In genomic region chr11:61511383-61511782, GRCh38 we compare ENCODE assay signal across 29 cellular contexts. TPM values are rescaled to one million over a fixed set of nuclear protein-coding genes. Genes with fewer than 3 reads are reported as not detected.
DNase-seq lines count a peak whose midpoint lies in the region; ATAC-seq and TF ChIP-seq lines count a peak whose summit lies in the region.
"Had no signal": no experiment of that assay in that cellular context is flagged by ENCODE, and none has a peak within 500 bp of the region (broad histone marks: within the 10 kb centered on the region; RNA-seq: fewer than 3 reads in every experiment).

No MANE protein-coding gene starts in this region.

- H3K4me1 Mint-ChIP-seq in brain (peaks cover 55% of the 10 kb centered on the region), nephron progenitor cell (peaks cover 69% of the 10 kb centered on the region)

- H3K9me3 Mint-ChIP-seq in brain: peaks cover 0 to 4% (median 0%) of the 10 kb centered on the region in 5 experiments
- H3K9me3 Mint-ChIP-seq in nephron progenitor cell: no peaks in the 10 kb centered on the region
- H3K9me3 Mint-ChIP-seq: activated CD8-positive, alpha-beta T cell treated with anti-CD3 and anti-CD28 coated beads for 36 hours; naive thymus-derived CD4-positive, alpha-beta T cell; stimulated activated naive B cell treated with anti-CD40 and anti-IgM and Interleukin-4, amounts not matched to agents 10 μg/mL and 1 μg/mL and 100 μg/mL, for 72 hours had no signal

- H3K4me3 ChIP-seq in heart left ventricle (no peak overlapping the region), transverse colon (no peak overlapping the region), tibial nerve (no peak overlapping the region), lower leg skin (ENCODE audit: low read depth, poor library complexity, severe bottlenecking) (no peak overlapping the region), Karpas-422 (ENCODE audit: low read length) (no peak overlapping the region)
- H3K4me3 ChIP-seq: A549, colonic mucosa, suprapubic skin had no signal

- H3K36me3 Mint-ChIP-seq in brain (no peaks in the 10 kb centered on the region), nephron progenitor cell (ENCODE audit: low read depth) (no peaks in the 10 kb centered on the region)

- ATAC-seq in heart left ventricle (no peak), left ventricle myocardium superior (no peak)
- ATAC-seq: A549; activated CD8-positive, alpha-beta T cell treated with anti-CD3 and anti-CD28 coated beads for 36 hours; naive thymus-derived CD4-positive, alpha-beta T cell; stimulated activated naive B cell treated with anti-CD40 and anti-IgM and Interleukin-4, amounts not matched to agents 10 μg/mL and 1 μg/mL and 100 μg/mL, for 72 hours; T-helper 17 cell had no signal

- TF ChIP-seq POLR2A in heart left ventricle (IDR thresholded peaks at IDR 0.05) (no peak), transverse colon (IDR thresholded peaks at IDR 0.05) (no peak), tibial nerve (IDR thresholded peaks at IDR 0.05) (no peak), lower leg skin (IDR thresholded peaks at IDR 0.05) (no peak)

- H3K27ac Mint-ChIP-seq in brain (peak overlapping the region; percentile 43 to 87 (median 70)), nephron progenitor cell (peak overlapping the region; percentile 49)
- H3K27ac Mint-ChIP-seq: activated CD8-positive, alpha-beta T cell treated with anti-CD3 and anti-CD28 coated beads for 36 hours; naive thymus-derived CD4-positive, alpha-beta T cell; stimulated activated naive B cell treated with anti-CD40 and anti-IgM and Interleukin-4, amounts not matched to agents 10 μg/mL and 1 μg/mL and 100 μg/mL, for 72 hours; T-helper 17 cell had no signal

- peaks cover 0 to 20% (median 10%) of the 10 kb centered on the region in 12 donors for H3K4me1 ChIP-seq in heart left ventricle
- peaks cover 16 to 22% (median 21%) of the 10 kb centered on the region in 4 donors for H3K4me1 ChIP-seq in transverse colon
- H3K4me1 ChIP-seq in tibial nerve: peaks cover 0 to 32% (median 9%) of the 10 kb centered on the region in 4 donors
- peaks cover 15% of the 10 kb centered on the region for H3K4me1 ChIP-seq in Karpas-422 (ENCODE audit: low read length)

- no peak overlapping the region for H2AFZ ChIP-seq in Karpas-422 (ENCODE audit: low read length)

- H3K27me3 Mint-ChIP-seq in brain: peaks cover 8% of the 10 kb centered on the region
- H3K27me3 Mint-ChIP-seq in nephron progenitor cell (ENCODE audit: low read depth, poor library complexity): peaks cover 25% of the 10 kb centered on the region

- no peaks in the 10 kb centered on the region for H3K79me2 ChIP-seq in Karpas-422 (ENCODE audit: low read length)

- H3K27me3 ChIP-seq in heart left ventricle: peaks cover 7 to 59% (median 38%) of the 10 kb centered on the region in 9 donors
- H3K27me3 ChIP-seq in transverse colon: peaks cover 43% of the 10 kb centered on the region
- peaks cover 0 to 67% of the 10 kb centered on the region in 2 donors for H3K27me3 ChIP-seq in tibial nerve
- no peaks in the 10 kb centered on the region; the same call in 1 of the 2 replicates for H3K27me3 ChIP-seq in Karpas-422 (ENCODE audit: low read length)

- H3K9me3 ChIP-seq in heart left ventricle (no peaks in the 10 kb centered on the region), transverse colon (no peaks in the 10 kb centered on the region), tibial nerve (no peaks in the 10 kb centered on the region), Karpas-422 (ENCODE audit: low read length) (no peaks in the 10 kb centered on the region)
- H3K9me3 ChIP-seq: colonic mucosa, suprapubic skin had no signal

- H4K20me1 ChIP-seq in Karpas-422 (ENCODE audit: insufficient read depth, low read depth, low read length): no peaks in the 10 kb centered on the region

- no peaks in the 10 kb centered on the region for H3K9me2 ChIP-seq in Karpas-422 (replicated peaks; ENCODE audit: insufficient read depth, low read length)

- TF ChIP-seq CTCF in heart left ventricle (IDR thresholded peaks at IDR 0.05) (no peak), brain (conservative IDR thresholded peaks at IDR 0.05) (no peak), nephron progenitor cell (IDR thresholded peaks at IDR 0.05) (no peak), transverse colon (IDR thresholded peaks at IDR 0.05) (no peak), tibial nerve (IDR thresholded peaks at IDR 0.05) (no peak), lower leg skin (IDR thresholded peaks at IDR 0.05) (no peak)

- no peak overlapping the region for H3K9ac ChIP-seq in Karpas-422 (ENCODE audit: low read length)
- H3K9ac ChIP-seq: KMS-11 had no signal

- H3K36me3 ChIP-seq in heart left ventricle: no peaks in the 10 kb centered on the region
- H3K36me3 ChIP-seq in transverse colon: no peaks in the 10 kb centered on the region
- H3K36me3 ChIP-seq in tibial nerve: no peaks in the 10 kb centered on the region
- H3K36me3 ChIP-seq in Karpas-422 (ENCODE audit: insufficient read depth, low read length): no peaks in the 10 kb centered on the region
- H3K36me3 ChIP-seq: colonic mucosa, suprapubic skin had no signal

- WGBS in heart left ventricle, 4 donors: 63 to 71% (median 67%) methylated on average over 3 of the region's 3 CpGs
- 20 to 41% methylated on average over 1 to 3 of the region's 3 CpGs for WGBS in transverse colon (ENCODE audit: low coverage in 1 of 2), 2 donors
- 35% methylated on average over 3 of the region's 3 CpGs for WGBS in tibial nerve, 2 donors
- WGBS in lower leg skin, 2 donors: 52 to 55% methylated on average over 3 of the region's 3 CpGs

- intact Hi-C loops in heart left ventricle (cut with DNase I): loop anchor here in 3 of 10 donors (5.0 to 10.0 kb wide), 3 partner anchors 34 to 67 kb away; no protein-coding TSS in a partner anchor
- intact Hi-C loops in left ventricle myocardium superior (cut with micrococcal nuclease): no loop called here
- intact Hi-C loops in transverse colon (cut with DNase I; ENCODE audit: low total_unique reads): no loop called here
- intact Hi-C loops in lower leg skin (cut with DNase I; ENCODE audit: low total_unique reads): loop anchor here (10.0 kb wide), 1 partner anchor 67 kb away; no protein-coding TSS in a partner anchor

- H3K27ac ChIP-seq in heart left ventricle (peak overlapping the region in 10 of 12 donors; percentile 7 to 77 (median 52)), transverse colon (peak overlapping the region in 3 of 4 donors; percentile 10 to 78 (median 75)), tibial nerve (peak overlapping the region in 1 of 4 donors; percentile 65), Karpas-422 (ENCODE audit: low read length) (no peak overlapping the region)
- H3K27ac ChIP-seq: A549, colonic mucosa, KMS-11, suprapubic skin had no signal

- H3K4me3 Mint-ChIP-seq in brain (peak overlapping the region in 4 of 5 experiments; percentile 32 to 73 (median 52)), nephron progenitor cell (peak overlapping the region; percentile 64)
- H3K4me3 Mint-ChIP-seq: activated CD8-positive, alpha-beta T cell treated with anti-CD3 and anti-CD28 coated beads for 36 hours; stimulated activated naive B cell treated with anti-CD40 and anti-IgM and Interleukin-4, amounts not matched to agents 10 μg/mL and 1 μg/mL and 100 μg/mL, for 72 hours; T-helper 17 cell had no signal

- no peak overlapping the region for H3K4me2 ChIP-seq in Karpas-422 (ENCODE audit: low read depth, low read length, poor library complexity, severe bottlenecking)
- H3K4me2 ChIP-seq: A549, KMS-11 had no signal

- in situ Hi-C loops in transverse colon (cut with MboI; ENCODE audit: low pct_ligation_motif_present in 1 of 4, low pct_unique_long_range_greater_than_20kb in 1 of 4, low sequenced_read_pairs in 3 of 4): no loop called here

- DNase-seq in heart left ventricle: no peak
- no peak for DNase-seq in left ventricle myocardium superior
- no peak for DNase-seq in nephron progenitor cell
- no peak for DNase-seq in transverse colon
- DNase-seq in tibial nerve (ENCODE audit: low spot score in 2 of 2): no peak
- no peak for DNase-seq in lower leg skin (ENCODE audit: low spot score in 2 of 2)
- DNase-seq in Karpas-422: no peak
- DNase-seq: activated CD4-positive, alpha-beta T cell treated with anti-CD3 and anti-CD28 coated beads for 1 hour; activated CD8-positive, alpha-beta T cell treated with anti-CD3 and anti-CD28 coated beads for 36 hours; activated naive CD4-positive, alpha-beta T cell treated with anti-CD3 and anti-CD28 coated beads, Interleukin-2, amount 50 U/mL, for 16 hours; AML-193; amygdala; colonic mucosa; effector memory CD4-positive, alpha-beta T cell; erythroblast; MM.1S; naive thymus-derived CD4-positive, alpha-beta T cell; NCI-H1417; NCI-H2029 treated with DMSO at 0.1 percent for 48 hours; NCI-H524 treated with DMSO at 0.1 percent for 48 hours; OCI-M1; stimulated activated naive B cell treated with anti-CD40 and anti-IgM and Interleukin-4, amounts not matched to agents 10 μg/mL and 1 μg/mL and 100 μg/mL, for 72 hours; T-helper 17 cell had no signal

- no peak for TF ChIP-seq EP300 in transverse colon (IDR thresholded peaks at IDR 0.05; ENCODE audit: low read depth)
- no peak for TF ChIP-seq EP300 in tibial nerve (IDR thresholded peaks at IDR 0.05)

RNA-seq across cellular contexts. Expression of gene LRRC10B, which starts 2.8 kb away (rescaled TPM):
- total RNA-seq in heart left ventricle: 1 to 10 TPM in 5 of 9 donors, under 1 TPM in 4; 0.15 to 4.2 (median 1.1) TPM
- polyA plus RNA-seq in heart left ventricle: 1 to 10 TPM in 1 of 2 donors, under 1 TPM in 1; 0.76 to 1.3 TPM
- total RNA-seq in left ventricle myocardium superior: 0.45 TPM
- polyA plus RNA-seq in brain (ENCODE audit: insufficient read depth, low read depth, low replicate concordance): 5.1 TPM
- total RNA-seq in transverse colon: 1 to 10 TPM in 1 of 4 donors, under 1 TPM in 2, not detected in 1; 0.32 to 1.1 (median 0.60) TPM
- total RNA-seq in tibial nerve: 1 to 10 TPM in 2 of 4 donors, under 1 TPM in 2; 0.21 to 3.6 (median 1.0) TPM
- total RNA-seq in lower leg skin: 1 to 10 TPM in 3 of 4 donors, under 1 TPM in 1; 0.76 to 2.6 (median 1.9) TPM
- total RNA-seq in Karpas-422 (2014; rRNA removed; shearing (Covaris generic); ENCODE audit: low replicate concordance): 1.0 TPM in 1 of 2 replicates, not detected in the other
- total RNA-seq: activated CD8-positive, alpha-beta T cell treated with anti-CD3 and anti-CD28 coated beads for 36 hours; bronchial epithelial cell; naive thymus-derived CD4-positive, alpha-beta T cell; skeletal muscle tissue; T-helper 17 cell had no signal
- polyA plus RNA-seq: naive thymus-derived CD4-positive, alpha-beta T cell had no signal
